ENCODE assay signal across 32 cellular contexts in genomic region chr9:123441769-123442168, GRCh38.
DNase-seq lines count a peak whose midpoint lies in the region; ATAC-seq, FAIRE-seq and TF ChIP-seq lines count a peak whose summit lies in the region.
"Had no signal": no experiment of that assay in that cellular context is flagged by ENCODE, and none has a peak within 500 bp of the region (broad histone marks: within the 10 kb centered on the region; RNA-seq: fewer than 3 reads in every experiment).

No MANE protein-coding gene starts in this region.

- H3K56ac ChIP-seq in H1 (replicated peaks; ENCODE audit: insufficient read length, low read depth, low read length) = no peak overlapping the region

- no peaks in the 10 kb centered on the region for H3K9me1 ChIP-seq in K562 (ENCODE audit: control insufficient read depth, insufficient read depth, low read length)

- no peak overlapping the region for H2BK120ac ChIP-seq in H1 (replicated peaks; ENCODE audit: low read depth, low read length)

- no peak overlapping the region for H2AFZ ChIP-seq in HepG2 (ENCODE audit: low read length)
- H2AFZ ChIP-seq in K562 (ENCODE audit: low read depth, low read length) = no peak overlapping the region
- no peak overlapping the region for H2AFZ ChIP-seq in H1 (ENCODE audit: low read length)

- no peak overlapping the region for H2BK5ac ChIP-seq in H1 (ENCODE audit: low read depth, low read length)

- no peak overlapping the region for H4K91ac ChIP-seq in H1 (replicated peaks; ENCODE audit: insufficient read length, low read length)

- POLR2A ChIA-PET in HepG2 (lab: Yijun Ruan, JAX) (no interaction called here), K562 (lab: Yijun Ruan, JAX) (no interaction called here), H1 (lab: Charles Lee; ENCODE audit: partially characterized antibody) (no interaction called here)

- H3K27me3 ChIP-seq in HepG2 (ENCODE audit: control insufficient read depth in 1 of 2, insufficient read depth in 2 of 2, low read length in 2 of 2) (no peaks in the 10 kb centered on the region), right lobe of liver (no peaks in the 10 kb centered on the region), K562 (ENCODE audit: control insufficient read depth in 2 of 2, insufficient read depth in 2 of 2, low read length in 2 of 2) (no peaks in the 10 kb centered on the region), H1 (replicated peaks in 1 of 4; ENCODE audit: control insufficient read depth in 3 of 4, extremely low read depth in 1 of 4, insufficient read depth in 3 of 4, low read length in 3 of 4) (no peaks in the 10 kb centered on the region)
- H3K27me3 ChIP-seq: BE2C; BLaER1; BLaER1 treated with 17β-estradiol and CSF1 and Interleukin-3, amounts not matched to agents 10 nM and 100 nM had no signal

- H3K23me2 ChIP-seq in H1 (ENCODE audit: low read depth, low read length) = no peaks in the 10 kb centered on the region

- in situ Hi-C loops in HepG2 (cut with HindIII; ENCODE audit: extremely low pct_ligation_motif_present, low pct_unique_long_range_greater_than_20kb) = no loop called here
- in situ Hi-C loops in K562 (cut with MboI) = no loop called here

- BruUV-seq in HepG2 (replicated peaks; lab: Mats Ljungman, UMichigan) (no TSS peak), K562 (replicated peaks; lab: Mats Ljungman, UMichigan) (no TSS peak)

- no peak overlapping the region for H3K14ac ChIP-seq in H1 (ENCODE audit: insufficient read length)

- no peak overlapping the region for H3K9ac ChIP-seq in HepG2 (ENCODE audit: insufficient read depth, low read depth, low read length)
- no peak overlapping the region for H3K9ac ChIP-seq in K562 (ENCODE audit: insufficient read depth in 1 of 2, low read depth in 2 of 2, low read length in 2 of 2)
- no peak overlapping the region for H3K9ac ChIP-seq in H1 (replicated peaks in 1 of 4; ENCODE audit: extremely low read depth in 1 of 4, low read depth in 3 of 4, low read length in 3 of 4)
- H3K9ac ChIP-seq: BLaER1; BLaER1 treated with 17β-estradiol and CSF1 and Interleukin-3, amounts not matched to agents 10 nM and 100 nM had no signal

- H2BK12ac ChIP-seq in H1 (ENCODE audit: low read depth, low read length) = no peak overlapping the region

- H3K4me3 ChIP-seq in HepG2 (replicated peaks in 1 of 3; ENCODE audit: insufficient read depth in 1 of 3, low read depth in 2 of 3, low read length in 3 of 3) (no peak overlapping the region), right lobe of liver (no peak overlapping the region), K562 (no peak overlapping the region), H1 (ENCODE audit: extremely low read depth in 1 of 4, insufficient read depth in 2 of 4, low read depth in 3 of 4, low read length in 4 of 4) (no peak overlapping the region)
- H3K4me3 ChIP-seq: A549; BLaER1; BLaER1 treated with 17β-estradiol and CSF1 and Interleukin-3, amounts not matched to agents 10 nM and 100 nM had no signal

- H3K4me1 ChIP-seq in HepG2 (ENCODE audit: insufficient read depth, low read length) = peaks cover 21% of the 10 kb centered on the region
- no peaks in the 10 kb centered on the region for H3K4me1 ChIP-seq in right lobe of liver
- peaks cover 7 to 9% of the 10 kb centered on the region in 2 experiments; a peak in 4 of 5 replicates for H3K4me1 ChIP-seq in K562 (replicated peaks in 1 of 2; ENCODE audit: control insufficient read depth in 2 of 2, insufficient read depth in 2 of 2, low read length in 2 of 2)
- H3K4me1 ChIP-seq in H1 (replicated peaks in 1 of 4; ENCODE audit: control insufficient read depth in 3 of 4, insufficient read depth in 4 of 4, low read length in 3 of 4) = peaks cover 0 to 10% (median 2%) of the 10 kb centered on the region in 4 experiments; a peak in 4 of 7 replicates
- H3K4me1 ChIP-seq: A549, BE2C, BLaER1, Caco-2 had no signal

- no peak for DNase-seq in HepG2 (ENCODE audit: low spot score)
- no peak for DNase-seq in right lobe of liver
- no peak for DNase-seq in K562 (ENCODE audit: extremely low read depth in 1 of 4, low spot score in 3 of 4)
- DNase-seq in H1 (ENCODE audit: low read depth in 1 of 2, low spot score in 2 of 2) = no peak
- no peak for DNase-seq in NCI-H2227 (lab: John Stamatoyannopoulos, UW; ENCODE audit: unreplicated experiment)
- DNase-seq: 8988T; ACHN; AML-193; BE2C; C1 segment of cervical spinal cord; Caco-2; Calu3; CD4-positive, alpha-beta memory T cell; CD4-positive, CD25-positive, alpha-beta regulatory T cell; CD8-positive, alpha-beta memory T cell; CD8-positive, alpha-beta T cell; COR-L47; DMS 273 treated with DMSO at 0.1 percent for 48 hours; DMS153; DMS53; DMS79; DMS79 treated with DMSO at 0.1 percent for 48 hours; DND-41; EL had no signal

- intact Hi-C loops in HepG2 (cut with micrococcal nuclease; ENCODE audit: unreplicated experiment) (no loop called here), right lobe of liver (cut with DNase I) (no loop called here), K562 (cut with micrococcal nuclease) (no loop called here)

- H4K20me1 ChIP-seq in HepG2 (ENCODE audit: insufficient read depth, low read length) (no peaks in the 10 kb centered on the region), K562 (replicated peaks; ENCODE audit: control insufficient read depth, insufficient read depth, low read length) (peaks cover 3% of the 10 kb centered on the region; the same call in 1 of the 2 replicates), H1 (replicated peaks in 1 of 2; ENCODE audit: control insufficient read depth in 1 of 2, insufficient read depth in 2 of 2, low read length in 2 of 2) (no peaks in the 10 kb centered on the region)
- H4K20me1 ChIP-seq: BLaER1 had no signal

- H3K79me1 ChIP-seq in H1 (ENCODE audit: low read depth, low read length) = no peaks in the 10 kb centered on the region

- no peak overlapping the region for H3K4me2 ChIP-seq in HepG2 (ENCODE audit: low read depth, low read length)
- H3K4me2 ChIP-seq in K562 (ENCODE audit: insufficient read depth, low read length) = no peak overlapping the region
- H3K4me2 ChIP-seq in H1 (ENCODE audit: insufficient read depth in 1 of 2, low read depth in 2 of 2, low read length in 2 of 2) = no peak overlapping the region
- H3K4me2 ChIP-seq: A549; BLaER1; BLaER1 treated with 17β-estradiol and CSF1 and Interleukin-3, amounts not matched to agents 10 nM and 100 nM had no signal

- H3K9me3 ChIP-seq in HepG2 (ENCODE audit: low read length) (no peaks in the 10 kb centered on the region), right lobe of liver (no peaks in the 10 kb centered on the region), K562 (replicated peaks; ENCODE audit: control insufficient read depth, insufficient read depth, low read depth, low read length) (no peaks in the 10 kb centered on the region), H1 (ENCODE audit: insufficient read depth in 2 of 2, low read depth in 1 of 2, low read length in 1 of 2) (no peaks in the 10 kb centered on the region)
- H3K9me3 ChIP-seq: A549; BE2C; BLaER1; BLaER1 treated with 17β-estradiol and CSF1 and Interleukin-3, amounts not matched to agents 10 nM and 100 nM; Caco-2 had no signal

- FAIRE-seq in HepG2 (lab: Jason Lieb, UNC) = no peak
- FAIRE-seq in K562 (lab: Jason Lieb, UNC) = no peak
- no peak for FAIRE-seq in H1 (lab: Jason Lieb, UNC)
- FAIRE-seq: A204.1, A549, D721Med had no signal

- H4K5ac ChIP-seq in H1 (ENCODE audit: insufficient read length, low read depth, low read length) = no peak overlapping the region

- no peak overlapping the region for H4K8ac ChIP-seq in H1 (ENCODE audit: extremely low read depth, insufficient read depth, low read length)

- CTCF ChIA-PET in HepG2 (lab: Yijun Ruan, JAX; ENCODE audit: low intra/inter-chr PET ratio, low total read pairs) = no interaction called here
- CTCF ChIA-PET in K562 (lab: Yijun Ruan, JAX; ENCODE audit: low intra/inter-chr PET ratio) = no interaction called here
- CTCF ChIA-PET in H1 (lab: Charles Lee; ENCODE audit: partially characterized antibody) = interaction anchor here (0.6 to 2.0 kb wide), 3 partner anchors 42 to 520 kb away, joined by 3 to 10 read pairs (median 3); no protein-coding TSS in a partner anchor

- TF ChIP-seq EP300 in HepG2 (IDR thresholded peaks at IDR 0.05; ENCODE audit: low read depth in 2 of 2, low read length in 2 of 2) (no peak), HepG2 (CRISPR knock-in tag; IDR thresholded peaks at IDR 0.05; ENCODE audit: borderline replicate concordance) (no peak), K562 (IDR thresholded peaks at IDR 0.05; ENCODE audit: low read length) (no peak), H1 (IDR thresholded peaks at IDR 0.05; ENCODE audit: borderline replicate concordance in 1 of 2, low read depth in 2 of 2, low read length in 2 of 2) (no peak)

- TF ChIP-seq POLR2A in HepG2 (IDR thresholded peaks at IDR 0.05; ENCODE audit: insufficient read depth in 1 of 2, low read depth in 2 of 2, low read length in 2 of 2) (no peak), right lobe of liver (IDR thresholded peaks at IDR 0.05) (no peak), K562 (conservative IDR thresholded peaks at IDR 0.05) (no peak), H1 (IDR thresholded peaks at IDR 0.05; ENCODE audit: control extremely low read depth in 1 of 2, low read depth in 2 of 2, low read length in 2 of 2) (no peak)

- no peak overlapping the region for H3K4ac ChIP-seq in H1 (replicated peaks; ENCODE audit: insufficient read length, low read depth, low read length)

- H2AK5ac ChIP-seq in H1 (ENCODE audit: low read depth, low read length) = no peak overlapping the region

- H3K27ac ChIP-seq in HepG2 (ENCODE audit: extremely low read length, insufficient read depth, low read length) = no peak overlapping the region
- H3K27ac ChIP-seq in right lobe of liver = no peak overlapping the region
- no peak overlapping the region for H3K27ac ChIP-seq in K562 (ENCODE audit: extremely low read depth, low read depth, low read length)
- no peak overlapping the region for H3K27ac ChIP-seq in H1 (ENCODE audit: low read depth, low read length)
- H3K27ac ChIP-seq: 22Rv1; A549; BLaER1; BLaER1 treated with 17β-estradiol and CSF1 and Interleukin-3, amounts not matched to agents 10 nM and 100 nM; C4-2B had no signal

- ATAC-seq in HepG2 (no peak), right lobe of liver (no peak), K562 (no peak), GM19328 (IDR thresholded peaks at IDR 0.05; ENCODE audit: unreplicated experiment) (no peak)
- ATAC-seq: A549; CD8-positive, alpha-beta T cell had no signal

- H3K79me2 ChIP-seq in HepG2 (ENCODE audit: insufficient read depth, low read length) (no peaks in the 10 kb centered on the region), K562 (ENCODE audit: control insufficient read depth, insufficient read depth, low read length) (no peaks in the 10 kb centered on the region), H1 (ENCODE audit: control insufficient read depth in 1 of 2, insufficient read depth in 2 of 2, low read length in 2 of 2) (no peaks in the 10 kb centered on the region)

- no peak for TF ChIP-seq CTCF in HepG2 (CRISPR knock-in tag; IDR thresholded peaks at IDR 0.05)
- no peak for TF ChIP-seq CTCF in right lobe of liver (IDR thresholded peaks at IDR 0.05)
- no peak for TF ChIP-seq CTCF in K562 (IDR thresholded peaks at IDR 0.05 in 2 of 3, conservative IDR thresholded peaks at IDR 0.05 in 1 of 3; ENCODE audit: insufficient read depth in 2 of 3, low read depth in 1 of 3, low read length in 3 of 3)
- TF ChIP-seq CTCF in H1 (IDR thresholded peaks at IDR 0.05; ENCODE audit: control extremely low read depth in 1 of 3, insufficient read depth in 1 of 3, low read depth in 1 of 3, low read length in 3 of 3) = no peak

- H3K23ac ChIP-seq in H1 (ENCODE audit: insufficient read length) = no peak overlapping the region

- no peak overlapping the region for H2BK15ac ChIP-seq in H1 (ENCODE audit: low read length)

- H3K36me3 ChIP-seq in HepG2 (replicated peaks in 1 of 2; ENCODE audit: control insufficient read depth in 1 of 2, insufficient read depth in 2 of 2, low read length in 2 of 2) (peaks cover 7 to 21% of the 10 kb centered on the region in 2 experiments; a peak in 4 of 5 replicates), right lobe of liver (peaks cover 0 to 1% (median 0%) of the 10 kb centered on the region in 4 donors), K562 (ENCODE audit: control insufficient read depth, insufficient read depth, low read length) (no peaks in the 10 kb centered on the region), H1 (ENCODE audit: control insufficient read depth in 2 of 4, insufficient read depth in 4 of 4, low read length in 3 of 4) (no peaks in the 10 kb centered on the region)
- H3K36me3 ChIP-seq: BE2C had no signal

- H3K18ac ChIP-seq in H1 (ENCODE audit: extremely low read depth, low read length) = no peak overlapping the region

- TF ChIP-seq RAD21 in HepG2 (CRISPR knock-in tag; IDR thresholded peaks at IDR 0.05) (no peak), K562 (CRISPR knock-in tag; conservative IDR thresholded peaks at IDR 0.05 in 1 of 2, IDR thresholded peaks at IDR 0.05 in 1 of 2) (no peak), H1 (IDR thresholded peaks at IDR 0.05 in 1 of 2, conservative IDR thresholded peaks at IDR 0.05 in 1 of 2; ENCODE audit: low read depth in 2 of 2, low read length in 2 of 2) (no peak)

- H2BK20ac ChIP-seq in H1 (ENCODE audit: low read length) = no peak overlapping the region

Comparison
In these comparisons a context has a peak if more than half of its experiments do, and no peak if none do; other contexts are left out.
1. Of the 241 proteins assayed by ChIP-seq in both HepG2 and K562: peak only in HepG2: none; only in K562: ADNP; in both: CHD4; in neither: 238; mixed calls (peak in some experiments, not most) for 1.